Comparison of ENCODE assay signal across 8 cellular contexts in the genomic region with DNA sequence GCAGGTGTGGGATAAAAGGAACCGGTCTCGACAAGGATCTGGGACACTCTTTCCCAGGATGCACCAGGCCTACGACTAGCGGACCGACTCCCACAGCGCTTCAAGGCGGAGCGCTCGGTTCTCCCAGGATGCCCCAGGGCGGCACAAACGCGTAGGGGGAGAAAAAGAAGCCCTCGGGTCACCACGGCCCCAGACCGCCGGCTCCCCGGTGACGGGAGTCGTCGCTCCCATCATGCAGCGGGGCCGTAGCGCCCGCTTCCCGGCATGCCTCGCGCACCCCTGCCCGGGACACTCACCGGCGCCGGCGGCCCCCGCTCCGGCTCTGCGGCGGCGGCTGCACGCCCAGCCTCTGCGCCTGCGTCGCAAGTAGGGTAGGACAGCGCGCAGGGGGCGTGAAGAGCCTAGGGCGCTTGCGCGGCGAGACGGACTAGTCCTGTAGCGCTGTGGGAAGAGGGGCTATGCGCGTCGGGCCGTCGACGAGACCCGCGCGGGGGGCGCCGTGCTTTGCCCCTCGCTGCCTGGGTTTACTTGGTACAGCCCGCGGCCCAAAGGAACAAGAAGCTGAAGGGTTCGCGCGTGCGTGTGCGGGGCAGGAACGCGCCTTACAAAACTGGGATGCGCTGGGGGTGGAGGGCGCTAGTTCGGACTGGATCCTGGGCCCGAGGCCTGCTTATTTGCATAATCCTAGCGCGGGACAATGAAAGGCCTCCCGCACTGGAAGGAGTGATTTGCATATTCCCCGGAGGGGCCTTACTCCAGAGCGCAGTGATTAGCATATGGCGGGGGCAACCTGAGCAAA. TPM values are rescaled to one million over a fixed set of nuclear protein-coding genes. Genes with fewer than 3 reads are reported as not detected.
DNase-seq lines count a peak whose midpoint lies in the region; ATAC-seq and TF ChIP-seq lines count a peak whose summit lies in the region.

Gene ZNF428, minus strand, starts transcription at position 368 of the 799 bp plus-strand sequence. CDS start 5,325 bp downstream, outside the sequence.

- ATAC-seq in HG02678 (IDR thresholded peaks at IDR 0.05; ENCODE audit: unreplicated experiment), result peak; percentile 79
- peak; percentile 86 to 96 (median 94) for ATAC-seq in heart left ventricle

- TF ChIP-seq EP300 in transverse colon (IDR thresholded peaks at IDR 0.05; ENCODE audit: low read depth), result no peak

- H3K4me1 ChIP-seq in adrenal gland (replicated peaks in 1 of 2), result peaks cover 9 to 36% of the 10 kb centered on the region in 2 donors
- H3K4me1 ChIP-seq in heart left ventricle, result peaks cover 0 to 23% (median 13%) of the 10 kb centered on the region in 12 donors
- peaks cover 0 to 13% (median 11%) of the 10 kb centered on the region in 4 donors for H3K4me1 ChIP-seq in transverse colon

- TF ChIP-seq POLR2A in adrenal gland (IDR thresholded peaks at IDR 0.05), result peak; percentile 68 to 82
- peak in 1 of 2 donors; percentile 77 for TF ChIP-seq POLR2A in heart left ventricle (IDR thresholded peaks at IDR 0.05)
- TF ChIP-seq POLR2A in transverse colon (IDR thresholded peaks at IDR 0.05), result peak; percentile 72

- WGBS in adrenal gland, 4 donors, result 0 to 1% (median 0%) methylated on average over 38 to 81 of the region's 81 CpGs
- WGBS in heart left ventricle, 4 donors, result 0% methylated on average over 42 to 81 of the region's 81 CpGs
- 0% methylated on average over 70 of the region's 81 CpGs; no CpG with 5 or more reads in 1 of the 2 donors for WGBS in transverse colon (ENCODE audit: low coverage in 1 of 2), 2 donors

- H3K36me3 ChIP-seq in adrenal gland (replicated peaks in 1 of 2), result no peaks in the 10 kb centered on the region
- H3K36me3 ChIP-seq in heart left ventricle, result no peaks in the 10 kb centered on the region
- H3K36me3 ChIP-seq in transverse colon, result no peaks in the 10 kb centered on the region

- intact Hi-C loops in adrenal gland (cut with DNase I) (no loop called here), heart left ventricle (cut with DNase I) (loop anchor here in 2 of 10 donors (1.0 to 2.0 kb wide), 2 partner anchors 23 to 49 kb away; partner anchors contain the start of genes IRGQ (in 1 of the 2) and ZNF576 (in 1 of the 2)), transverse colon (cut with DNase I; ENCODE audit: low total_unique reads) (no loop called here)

- DNase-seq in NCI-H128 (lab: John Stamatoyannopoulos, UW; ENCODE audit: unreplicated experiment) (peak; percentile 76), T-helper 1 cell (peak; percentile 79 to 87 (median 80)), adrenal gland (peak; percentile 83 to 92 (median 85)), heart left ventricle (peak; percentile 86 to 94 (median 91)), pons (ENCODE audit: low spot score) (peak; percentile 93), transverse colon (peak; percentile 87)

- in situ Hi-C loops in transverse colon (cut with MboI; ENCODE audit: low pct_ligation_motif_present in 1 of 4, low pct_unique_long_range_greater_than_20kb in 1 of 4, low sequenced_read_pairs in 3 of 4), result no loop called here

- H3K27ac ChIP-seq in adrenal gland (peak within 1 kb of the TSS; percentile 73 to 96 (median 94)), heart left ventricle (peak within 1 kb of the TSS; percentile 87 to 99 (median 96)), transverse colon (peak within 1 kb of the TSS; percentile 88 to 98 (median 94))

- H3K27me3 ChIP-seq in adrenal gland, result no peaks in the 10 kb centered on the region
- H3K27me3 ChIP-seq in heart left ventricle, result no peaks in the 10 kb centered on the region
- no peaks in the 10 kb centered on the region for H3K27me3 ChIP-seq in transverse colon

- H3K4me3 ChIP-seq in GM12875 (ENCODE audit: low read depth, low read length) (peak within 1 kb of the TSS; percentile 74), adrenal gland (peak within 1 kb of the TSS; percentile 37 to 91 (median 80)), heart left ventricle (peak within 1 kb of the TSS; percentile 48 to 98 (median 76)), transverse colon (peak within 1 kb of the TSS; percentile 65 to 91 (median 70))

- TF ChIP-seq CTCF in GM12875 (IDR thresholded peaks at IDR 0.05; ENCODE audit: borderline replicate concordance, insufficient read depth, low read depth, low read length), result no peak
- TF ChIP-seq CTCF in adrenal gland (IDR thresholded peaks at IDR 0.05), result no peak
- TF ChIP-seq CTCF in heart left ventricle (IDR thresholded peaks at IDR 0.05), result peak in 2 of 12 donors; percentile 9
- TF ChIP-seq CTCF in transverse colon (IDR thresholded peaks at IDR 0.05), result no peak

- no peaks in the 10 kb centered on the region for H3K9me3 ChIP-seq in adrenal gland (replicated peaks in 1 of 3)
- H3K9me3 ChIP-seq in heart left ventricle, result no peaks in the 10 kb centered on the region
- H3K9me3 ChIP-seq in transverse colon, result no peaks in the 10 kb centered on the region

RNA-seq across cellular contexts. Expression of gene ZNF428, which starts in this region (rescaled TPM):
- total RNA-seq in adrenal gland, result 10 to 100 TPM; 34.9 to 71.2 (median 54.9) TPM
- polyA plus RNA-seq in adrenal gland, result 100 to 1,000 TPM in 2 of 3 donors, 10 to 100 TPM in 1; 10.3 to 214 (median 148) TPM
- 10 to 100 TPM; 25.1 to 40.4 (median 31.3) TPM for total RNA-seq in heart left ventricle
- 10 to 100 TPM; 29.5 to 64.5 TPM for polyA plus RNA-seq in heart left ventricle
- 10 to 100 TPM in 3 of 4 donors, 1 to 10 TPM in 1; 3.0 to 17.1 (median 15.1) TPM for total RNA-seq in transverse colon

Comparison
In these comparisons a context has a peak if more than half of its experiments do, and no peak if none do; other contexts are left out.
1. Peak in every context shown above with its lines: DNase-seq, ATAC-seq, H3K4me3 ChIP-seq and H3K27ac ChIP-seq.